In the genomic region with DNA sequence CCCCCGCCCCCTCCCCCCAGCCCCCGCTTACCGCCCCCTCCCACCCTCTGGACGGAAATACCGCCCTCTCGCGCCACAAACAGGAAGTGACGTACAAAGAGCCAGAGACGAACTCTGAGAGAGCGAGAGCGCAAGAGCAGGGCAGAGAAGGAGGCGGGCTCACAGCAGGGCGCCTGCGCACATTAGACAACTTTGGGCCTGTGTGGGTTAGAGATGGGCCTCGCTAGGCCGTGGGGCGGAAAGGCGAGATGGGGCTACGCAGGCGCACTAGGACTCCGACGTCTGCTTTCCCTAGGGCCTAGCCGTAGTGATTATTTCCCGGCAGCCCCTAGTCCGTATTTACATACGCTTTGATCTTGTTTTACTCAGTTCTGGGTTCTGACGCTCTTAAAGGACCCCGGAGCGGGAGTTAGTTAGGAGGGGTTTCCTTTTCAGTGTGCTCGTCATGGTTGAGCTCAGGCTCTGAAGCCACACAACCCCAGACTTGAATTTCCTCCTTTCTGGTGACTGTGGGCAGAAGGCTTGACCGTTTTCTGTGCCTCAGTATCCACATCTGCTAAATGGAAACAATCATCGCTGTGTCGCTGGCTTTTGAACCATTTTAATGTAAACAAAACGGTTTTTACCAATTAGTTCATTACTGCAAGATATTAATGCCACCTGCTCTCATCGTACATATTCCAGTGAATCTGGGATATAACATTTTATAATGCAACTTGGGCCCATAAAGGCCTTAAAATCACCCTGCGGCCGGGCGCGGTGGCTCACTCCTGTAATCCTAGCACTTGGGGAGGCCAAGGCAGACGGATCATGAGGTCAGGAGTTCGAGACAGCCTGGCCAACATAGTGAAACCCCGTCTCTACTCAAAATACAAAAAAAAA, we compare ENCODE assay signal across 8 cellular contexts. TPM values are rescaled to one million over a fixed set of nuclear protein-coding genes. Genes with fewer than 3 reads are reported as not detected.
DNase-seq lines count a peak whose midpoint lies in the region; ATAC-seq and TF ChIP-seq lines count a peak whose summit lies in the region.

No MANE protein-coding gene starts in this region.

- peak overlapping the region; percentile 88 for H3K27ac ChIP-seq in CD4-positive, alpha-beta memory T cell (ENCODE audit: low read depth, low read length)

- DNase-seq in CD4-positive, alpha-beta memory T cell: peak; percentile 97 to 100 (median 100)
- DNase-seq in NCI-H82 (lab: John Stamatoyannopoulos, UW): peak; percentile 100
- peak; percentile 99 for DNase-seq in activated CD4-positive, alpha-beta memory T cell treated with anti-CD3 and anti-CD28 coated beads for 36 hours
- DNase-seq in ecto neural progenitor cell (ENCODE audit: low spot score): peak; percentile 99
- DNase-seq in lower leg skin (ENCODE audit: low spot score in 2 of 2): peak; percentile 99 to 100
- peak; percentile 92 to 99 for DNase-seq in stimulated activated CD4-positive, alpha-beta T cell treated with anti-CD3 and anti-CD28 coated beads, Interleukin-4, amount 100 ng/mL, for 4 hours

- no peaks in the 10 kb centered on the region for H3K36me3 ChIP-seq in CD4-positive, alpha-beta memory T cell (ENCODE audit: insufficient read depth, low read length)

- peak overlapping the region; percentile 93 to 99 (median 98) for H3K27ac Mint-ChIP-seq in CD4-positive, alpha-beta memory T cell
- H3K27ac Mint-ChIP-seq in activated CD4-positive, alpha-beta memory T cell treated with anti-CD3 and anti-CD28 coated beads for 36 hours: peak overlapping the region; percentile 99

- no peaks in the 10 kb centered on the region for H3K9me3 ChIP-seq in CD4-positive, alpha-beta memory T cell (ENCODE audit: control insufficient read depth in 1 of 2, low read length in 2 of 2)

- H3K4me1 Mint-ChIP-seq in CD4-positive, alpha-beta memory T cell: peaks cover 26 to 56% (median 40%) of the 10 kb centered on the region in 4 donors
- peaks cover 43% of the 10 kb centered on the region for H3K4me1 Mint-ChIP-seq in activated CD4-positive, alpha-beta memory T cell treated with anti-CD3 and anti-CD28 coated beads for 36 hours (ENCODE audit: low read depth)

- peak overlapping the region; percentile 45 to 58 for H3K4me3 ChIP-seq in CD4-positive, alpha-beta memory T cell (ENCODE audit: low read length in 2 of 2)
- H3K4me3 ChIP-seq in lower leg skin (ENCODE audit: low read depth, poor library complexity, severe bottlenecking): peak overlapping the region; percentile 3

- POLR2A ChIA-PET in CD4-positive, alpha-beta memory T cell (lab: Charles Lee; ENCODE audit: partially characterized antibody): interaction anchor here (0.5 to 2.5 kb wide), 7 partner anchors 63 to 1941 kb away, joined by 3 to 13 read pairs (median 4); a partner anchor contains a TSS
- POLR2A ChIA-PET in activated CD4-positive, alpha-beta memory T cell treated with anti-CD3 and anti-CD28 coated beads for 36 hours (lab: Charles Lee): no interaction called here

- no peaks in the 10 kb centered on the region for H3K27me3 Mint-ChIP-seq in CD4-positive, alpha-beta memory T cell
- no peaks in the 10 kb centered on the region for H3K27me3 Mint-ChIP-seq in activated CD4-positive, alpha-beta memory T cell treated with anti-CD3 and anti-CD28 coated beads for 36 hours

- 12 to 15% methylated on average over 39 to 40 of the region's 42 CpGs for WGBS in lower leg skin, 2 donors

- peaks cover 49% of the 10 kb centered on the region for H3K4me1 ChIP-seq in CD4-positive, alpha-beta memory T cell (ENCODE audit: insufficient read depth, low read length)

- CTCF ChIA-PET in CD4-positive, alpha-beta memory T cell (lab: Charles Lee; ENCODE audit: partially characterized antibody): interaction anchor here (1.1 kb wide), 1 partner anchor 20 kb away, joined by 3 read pairs; no protein-coding TSS in a partner anchor
- CTCF ChIA-PET in activated CD4-positive, alpha-beta memory T cell treated with anti-CD3 and anti-CD28 coated beads for 36 hours (lab: Charles Lee): interaction anchor here (0.8 to 2.1 kb wide), 3 partner anchors 20 to 442 kb away, joined by 3 to 5 read pairs (median 3); no protein-coding TSS in a partner anchor

- ATAC-seq in GM19452 (IDR thresholded peaks at IDR 0.05; ENCODE audit: unreplicated experiment) (peak; percentile 85), HG03575 (IDR thresholded peaks at IDR 0.05; ENCODE audit: extremely low read depth, insufficient number of reproducible peaks, low FRiP score, unreplicated experiment) (peak; percentile 74)

- TF ChIP-seq CTCF in lower leg skin (IDR thresholded peaks at IDR 0.05): no peak

- peak overlapping the region; percentile 84 to 98 (median 92) for H3K4me3 Mint-ChIP-seq in CD4-positive, alpha-beta memory T cell
- peak overlapping the region; percentile 87 for H3K4me3 Mint-ChIP-seq in activated CD4-positive, alpha-beta memory T cell treated with anti-CD3 and anti-CD28 coated beads for 36 hours

- H3K27me3 ChIP-seq in CD4-positive, alpha-beta memory T cell (ENCODE audit: insufficient read depth, low read length): no peaks in the 10 kb centered on the region

- intact Hi-C loops in CD4-positive, alpha-beta memory T cell (cut with micrococcal nuclease): loop anchor here (1.0 to 10.0 kb wide), 6 partner anchors 63 to 327 kb away; a partner anchor contains a TSS
- intact Hi-C loops in activated CD4-positive, alpha-beta memory T cell treated with anti-CD3 and anti-CD28 coated beads for 36 hours (cut with micrococcal nuclease): loop anchor here (1.0 to 10.0 kb wide), 5 partner anchors 63 to 317 kb away; a partner anchor contains a TSS
- intact Hi-C loops in lower leg skin (cut with DNase I; ENCODE audit: low total_unique reads): no loop called here

- H3K36me3 Mint-ChIP-seq in CD4-positive, alpha-beta memory T cell: peaks cover 0 to 9% of the 10 kb centered on the region in 2 donors
- no peaks in the 10 kb centered on the region for H3K36me3 Mint-ChIP-seq in activated CD4-positive, alpha-beta memory T cell treated with anti-CD3 and anti-CD28 coated beads for 36 hours

- TF ChIP-seq POLR2A in lower leg skin (IDR thresholded peaks at IDR 0.05): no peak

- H3K9me3 Mint-ChIP-seq in CD4-positive, alpha-beta memory T cell: peaks cover 0 to 5% (median 0%) of the 10 kb centered on the region in 8 donors
- H3K9me3 Mint-ChIP-seq in activated CD4-positive, alpha-beta memory T cell treated with anti-CD3 and anti-CD28 coated beads for 36 hours: no peaks in the 10 kb centered on the region

RNA-seq across cellular contexts. Expression of a gene that starts 0.4 kb away (rescaled TPM):
- total RNA-seq in CD4-positive, alpha-beta memory T cell: 100 to 1,000 TPM; 168 to 180 TPM
- polyA plus RNA-seq in CD4-positive, alpha-beta memory T cell: 10 to 100 TPM; 10.6 to 27.8 TPM
- total RNA-seq in activated CD4-positive, alpha-beta memory T cell treated with anti-CD3 and anti-CD28 coated beads for 36 hours: 100 to 1,000 TPM; 126 to 127 TPM
- total RNA-seq in lower leg skin: 100 to 1,000 TPM in 1 of 4 donors, 10 to 100 TPM in 3; 71.1 to 129 (median 82.2) TPM

RNA-seq across cellular contexts. Expression of a gene that starts 59.1 kb away (rescaled TPM):
- total RNA-seq in CD4-positive, alpha-beta memory T cell: 1 to 10 TPM; 1.2 to 1.4 TPM
- polyA plus RNA-seq in CD4-positive, alpha-beta memory T cell: not detected
- total RNA-seq in activated CD4-positive, alpha-beta memory T cell treated with anti-CD3 and anti-CD28 coated beads for 36 hours: not detected
- under 1 TPM in 1 of 4 donors, not detected in 3; 0.29 TPM for total RNA-seq in lower leg skin

Comparison
In these comparisons a context has a peak if more than half of its experiments do, and no peak if none do; other contexts are left out.
1. Peak in every context shown above with its lines: DNase-seq, ATAC-seq, H3K4me3 ChIP-seq and H3K27ac ChIP-seq.